ENCODE assay signal across 27 cellular contexts in genomic region chr20:63756648-63756991, GRCh38. TPM values are rescaled to one million over a fixed set of nuclear protein-coding genes. Genes with fewer than 3 reads are reported as not detected.
DNase-seq lines count a peak whose midpoint lies in the region; ATAC-seq, FAIRE-seq and TF ChIP-seq lines count a peak whose summit lies in the region.
"Had no signal": no experiment of that assay in that cellular context is flagged by ENCODE, and none has a peak within 500 bp of the region (broad histone marks: within the 10 kb centered on the region; RNA-seq: fewer than 3 reads in every experiment).

No MANE protein-coding gene starts in this region.

- H3K9me3 Mint-ChIP-seq in activated naive CD4-positive, alpha-beta T cell treated with anti-CD3 and anti-CD28 coated beads, Interleukin-2, amount 10 ng/mL, durations not matched to agents 7 days and 5 days, result no peaks in the 10 kb centered on the region
- peaks cover 2% of the 10 kb centered on the region for H3K9me3 Mint-ChIP-seq in astrocyte (ENCODE audit: unreplicated experiment)
- H3K9me3 Mint-ChIP-seq in Calu3 (ENCODE audit: low read depth, unreplicated experiment), result no peaks in the 10 kb centered on the region
- H3K9me3 Mint-ChIP-seq: naive B cell had no signal

- TF ChIP-seq CTCF in Loucy (conservative IDR thresholded peaks at IDR 0.05; ENCODE audit: low read length), result no peak
- TF ChIP-seq CTCF in astrocyte (IDR thresholded peaks at IDR 0.05; ENCODE audit: insufficient read depth, low read depth, low read length), result no peak
- TF ChIP-seq CTCF in osteoblast (IDR thresholded peaks at IDR 0.05; ENCODE audit: extremely low read depth, low read depth, low read length), result no peak
- TF ChIP-seq CTCF in Calu3 (IDR thresholded peaks at IDR 0.05; ENCODE audit: unreplicated experiment), result no peak

- ATAC-seq in GM19035 (IDR thresholded peaks at IDR 0.05; ENCODE audit: unreplicated experiment), result no peak
- ATAC-seq in HG03571 (IDR thresholded peaks at IDR 0.05; ENCODE audit: unreplicated experiment), result no peak
- ATAC-seq: Panc1, upper lobe of right lung had no signal

- FAIRE-seq in astrocyte (lab: Jason Lieb, UNC), result no peak
- FAIRE-seq: endothelial cell of umbilical vein had no signal

- intact Hi-C loops in Calu3 (cut with micrococcal nuclease; ENCODE audit: unreplicated experiment), result no loop called here

- H3K4me1 ChIP-seq in Loucy (ENCODE audit: insufficient read depth, low read length, poor library complexity, severe bottlenecking), result peaks cover 17% of the 10 kb centered on the region
- no peaks in the 10 kb centered on the region for H3K4me1 ChIP-seq in astrocyte (ENCODE audit: insufficient read depth, low read length)
- H3K4me1 ChIP-seq in osteoblast (ENCODE audit: insufficient read depth, low read length), result no peaks in the 10 kb centered on the region
- H3K4me1 ChIP-seq: HAP-1, upper lobe of right lung had no signal

- H3K4me2 ChIP-seq in Loucy (ENCODE audit: low read depth, low read length, poor library complexity, severe bottlenecking) (peak overlapping the region; percentile 32), astrocyte (ENCODE audit: low read length) (no peak overlapping the region), osteoblast (ENCODE audit: insufficient read depth, low read length) (no peak overlapping the region)

- H3K4me3 Mint-ChIP-seq in activated naive CD4-positive, alpha-beta T cell treated with anti-CD3 and anti-CD28 coated beads, Interleukin-2, amount 10 ng/mL, durations not matched to agents 7 days and 5 days, result no peak overlapping the region
- no peak overlapping the region for H3K4me3 Mint-ChIP-seq in astrocyte (ENCODE audit: unreplicated experiment)
- H3K4me3 Mint-ChIP-seq in Calu3 (ENCODE audit: low read depth, unreplicated experiment), result no peak overlapping the region
- H3K4me3 Mint-ChIP-seq: mesothelial cell of epicardium had no signal

- H3F3A ChIP-seq in Loucy (ENCODE audit: low read depth), result no peaks in the 10 kb centered on the region

- H2AFZ ChIP-seq in Loucy (ENCODE audit: low read length) (no peak overlapping the region), astrocyte (ENCODE audit: low read depth, low read length) (no peak overlapping the region), osteoblast (ENCODE audit: low read length) (no peak overlapping the region)

- H3K9me2 ChIP-seq in Loucy (replicated peaks; ENCODE audit: low read depth, low read length), result no peaks in the 10 kb centered on the region

- H3K27ac ChIP-seq in astrocyte (ENCODE audit: low read depth, low read length) (no peak overlapping the region), osteoblast (ENCODE audit: low read depth, low read length) (no peak overlapping the region)
- H3K27ac ChIP-seq: left ventricle myocardium inferior, skin epidermis, upper lobe of right lung, VCaP had no signal

- no peak overlapping the region for H3K27ac Mint-ChIP-seq in activated naive CD4-positive, alpha-beta T cell treated with anti-CD3 and anti-CD28 coated beads, Interleukin-2, amount 10 ng/mL, durations not matched to agents 7 days and 5 days
- peak overlapping the region; percentile 78 for H3K27ac Mint-ChIP-seq in astrocyte (ENCODE audit: unreplicated experiment)
- H3K27ac Mint-ChIP-seq in Calu3 (ENCODE audit: unreplicated experiment), result no peak overlapping the region
- H3K27ac Mint-ChIP-seq: mesothelial cell of epicardium, naive B cell had no signal

- H3K36me3 Mint-ChIP-seq in activated naive CD4-positive, alpha-beta T cell treated with anti-CD3 and anti-CD28 coated beads, Interleukin-2, amount 10 ng/mL, durations not matched to agents 7 days and 5 days, result no peaks in the 10 kb centered on the region
- H3K36me3 Mint-ChIP-seq in astrocyte (ENCODE audit: low read depth, unreplicated experiment) (peaks cover 7% of the 10 kb centered on the region), Calu3 (ENCODE audit: insufficient read depth, unreplicated experiment) (peaks cover 5% of the 10 kb centered on the region)
- H3K36me3 Mint-ChIP-seq: naive B cell had no signal

- H3K36me3 ChIP-seq in Loucy (ENCODE audit: insufficient read depth, low read length) (no peaks in the 10 kb centered on the region), astrocyte (ENCODE audit: insufficient read depth, low read length) (no peaks in the 10 kb centered on the region), osteoblast (ENCODE audit: insufficient read depth, low read length) (no peaks in the 10 kb centered on the region)
- H3K36me3 ChIP-seq: HAP-1, upper lobe of right lung had no signal

- CTCF ChIA-PET in activated naive CD4-positive, alpha-beta T cell treated with anti-CD3 and anti-CD28 coated beads, Interleukin-2, amount 10 ng/mL, durations not matched to agents 7 days and 5 days (lab: Charles Lee), result no interaction called here
- CTCF ChIA-PET in Calu3 (lab: Charles Lee), result no interaction called here

- H4K20me1 ChIP-seq in Loucy (ENCODE audit: insufficient read depth, low read length, poor library complexity, severe bottlenecking) (no peaks in the 10 kb centered on the region), astrocyte (ENCODE audit: insufficient read depth, low read length) (peaks cover 3% of the 10 kb centered on the region), osteoblast (ENCODE audit: insufficient read depth, low read length) (no peaks in the 10 kb centered on the region)

- H3K9me3 ChIP-seq in Loucy (ENCODE audit: insufficient read depth, low read depth, low read length) (no peaks in the 10 kb centered on the region), astrocyte (ENCODE audit: insufficient read depth, low read depth, low read length) (no peaks in the 10 kb centered on the region), osteoblast (ENCODE audit: low read depth, low read length) (no peaks in the 10 kb centered on the region)
- H3K9me3 ChIP-seq: HAP-1, left ventricle myocardium inferior, upper lobe of right lung had no signal

- H3K79me2 ChIP-seq in Loucy (ENCODE audit: insufficient read depth, low read length), result no peaks in the 10 kb centered on the region
- no peaks in the 10 kb centered on the region for H3K79me2 ChIP-seq in astrocyte (ENCODE audit: insufficient read depth, low read length)
- H3K79me2 ChIP-seq in osteoblast (ENCODE audit: insufficient read depth, low read length), result no peaks in the 10 kb centered on the region

- H3K4me3 ChIP-seq in Loucy (ENCODE audit: low read length, poor library complexity, severe bottlenecking) (no peak overlapping the region), astrocyte (ENCODE audit: insufficient read depth, low read depth, low read length) (no peak overlapping the region), osteoblast (ENCODE audit: insufficient read depth, low read length) (no peak overlapping the region)
- H3K4me3 ChIP-seq: dorsolateral prefrontal cortex, HAP-1, left ventricle myocardium inferior, skin epidermis, upper lobe of right lung had no signal

- H3K9ac ChIP-seq in Loucy (ENCODE audit: low read depth, low read length, poor library complexity, severe bottlenecking), result no peak overlapping the region
- no peak overlapping the region for H3K9ac ChIP-seq in astrocyte (ENCODE audit: low read length)

- no peaks in the 10 kb centered on the region for H3K27me3 ChIP-seq in Loucy (ENCODE audit: insufficient read depth, low read length, poor library complexity, severe bottlenecking)
- no peaks in the 10 kb centered on the region for H3K27me3 ChIP-seq in astrocyte (ENCODE audit: insufficient read depth, low read length)
- no peaks in the 10 kb centered on the region for H3K27me3 ChIP-seq in osteoblast (ENCODE audit: insufficient read depth, low read length)
- H3K27me3 ChIP-seq: dorsolateral prefrontal cortex, upper lobe of right lung had no signal

- peaks cover 25% of the 10 kb centered on the region for H3K4me1 Mint-ChIP-seq in activated naive CD4-positive, alpha-beta T cell treated with anti-CD3 and anti-CD28 coated beads, Interleukin-2, amount 10 ng/mL, durations not matched to agents 7 days and 5 days
- H3K4me1 Mint-ChIP-seq in astrocyte (ENCODE audit: low read depth, unreplicated experiment), result peaks cover 4% of the 10 kb centered on the region
- H3K4me1 Mint-ChIP-seq in Calu3 (ENCODE audit: low read depth, unreplicated experiment), result no peaks in the 10 kb centered on the region
- H3K4me1 Mint-ChIP-seq: mesothelial cell of epicardium, naive B cell had no signal

- H3K27me3 Mint-ChIP-seq in activated naive CD4-positive, alpha-beta T cell treated with anti-CD3 and anti-CD28 coated beads, Interleukin-2, amount 10 ng/mL, durations not matched to agents 7 days and 5 days, result peaks cover 55% of the 10 kb centered on the region
- H3K27me3 Mint-ChIP-seq in astrocyte (ENCODE audit: low read depth, unreplicated experiment), result no peaks in the 10 kb centered on the region
- H3K27me3 Mint-ChIP-seq in Calu3 (ENCODE audit: unreplicated experiment), result peaks cover 38% of the 10 kb centered on the region
- H3K27me3 Mint-ChIP-seq: naive B cell had no signal

- DNase-seq in activated naive CD4-positive, alpha-beta T cell treated with anti-CD3 and anti-CD28 coated beads, Interleukin-2, amount 10 ng/mL, durations not matched to agents 7 days and 5 days, result peak; percentile 70
- DNase-seq in activated naive CD4-positive, alpha-beta T cell treated with Interleukin-2 at 50 U/mL for 16 hours, result no peak
- no peak for DNase-seq in astrocyte (ENCODE audit: low read depth)
- peak; percentile 82 for DNase-seq in osteoblast (ENCODE audit: insufficient read length, low spot score, missing footprints)
- DNase-seq in Calu3, result no peak
- DNase-seq: activated CD4-positive, alpha-beta T cell treated with anti-CD3 and anti-CD28 coated beads, Interleukin-2, amount 50 U/mL, for 48 hours; activated effector memory CD4-positive, alpha-beta T cell treated with Interleukin-2 at 50 U/mL for 16 hours; cerebellar nuclear complex; dorsolateral prefrontal cortex; left ventricle myocardium inferior; naive B cell; NCI-H1092; NCI-H187 treated with DMSO at 0.1 percent for 48 hours; NCI-H69; occipital lobe; SHP77 treated with DMSO at 0.1 percent for 48 hours; stimulated activated CD4-positive, alpha-beta T cell treated with anti-CD3 and anti-CD28 coated beads, Interleukin-1b, Interleukin-23, amount 100 ng/mL, for 48 hours; upper lobe of right lung had no signal

- no TSS peak for BruUV-seq in Calu3 (replicated peaks; lab: Mats Ljungman, UMichigan)

RNA-seq across cellular contexts. Expression of gene SLC2A4RG, which starts 17.0 kb away (rescaled TPM):
- total RNA-seq in astrocyte, result 65.6 and 68.3 TPM in 2 replicates
- total RNA-seq in osteoblast, result 27.5 and 29.5 TPM in 2 replicates
- 163 and 169 TPM in 2 replicates for total RNA-seq in Calu3 (2022)

RNA-seq across cellular contexts. Expression of gene LIME1, which starts 20.2 kb away (rescaled TPM):
- 7.6 TPM in 2 replicates for total RNA-seq in astrocyte
- total RNA-seq in osteoblast, result 1.8 and 2.9 TPM in 2 replicates
- total RNA-seq in Calu3 (2022), result 25.8 and 27.1 TPM in 2 replicates

RNA-seq across cellular contexts. Expression of gene ZGPAT, which starts 48.8 kb away (rescaled TPM):
- total RNA-seq in astrocyte (24.8 and 25.5 TPM in 2 replicates), osteoblast (15.6 and 18.8 TPM in 2 replicates), Calu3 (2022) (47.0 and 48.4 TPM in 2 replicates)

RNA-seq across cellular contexts. Expression of gene ARFRP1, which starts 48.8 kb away (rescaled TPM):
- total RNA-seq in astrocyte (30.0 and 32.5 TPM in 2 replicates), osteoblast (21.7 and 23.0 TPM in 2 replicates), Calu3 (2022) (74.0 and 85.1 TPM in 2 replicates)

Comparison
In these comparisons a context has a peak if more than half of its experiments do, and no peak if none do; other contexts are left out.
1. DNase-seq: peak in activated naive CD4-positive, alpha-beta T cell treated with anti-CD3 and anti-CD28 coated beads, Interleukin-2, amount 10 ng/mL, durations not matched to agents 7 days and 5 days (single experiment) and osteoblast (single experiment); none in activated naive CD4-positive, alpha-beta T cell treated with Interleukin-2 at 50 U/mL for 16 hours (single experiment), astrocyte (single experiment) and Calu3 (single experiment).